ENCODE assay signal across 24 cellular contexts in genomic region chrX:44017726-44018125, GRCh38. TPM values are rescaled to one million over a fixed set of nuclear protein-coding genes. Genes with fewer than 3 reads are reported as not detected.
DNase-seq lines count a peak whose midpoint lies in the region; FAIRE-seq and TF ChIP-seq lines count a peak whose summit lies in the region.
"Had no signal": no experiment of that assay in that cellular context is flagged by ENCODE, and none has a peak within 500 bp of the region (broad histone marks: within the 10 kb centered on the region; RNA-seq: fewer than 3 reads in every experiment).

No MANE protein-coding gene starts in this region.

- TF ChIP-seq CTCF in hepatocyte (IDR thresholded peaks at IDR 0.05; ENCODE audit: poor library complexity) = no peak

- no peak overlapping the region for H3K4me2 ChIP-seq in hepatocyte
- H3K4me2 ChIP-seq: GM23338 had no signal

- H3K79me2 ChIP-seq in hepatocyte = no peaks in the 10 kb centered on the region

- no peaks in the 10 kb centered on the region for H3K4me1 ChIP-seq in hepatocyte (ENCODE audit: insufficient read depth)
- H3K4me1 ChIP-seq: BE2C, HAP-1 had no signal

- H3K9me3 ChIP-seq in hepatocyte (ENCODE audit: low read depth) = no peaks in the 10 kb centered on the region
- H3K9me3 ChIP-seq: BE2C, HAP-1 had no signal

- no peaks in the 10 kb centered on the region for H3K36me3 ChIP-seq in hepatocyte (replicated peaks; ENCODE audit: insufficient read depth, low read depth)
- H3K36me3 ChIP-seq: BE2C, HAP-1 had no signal

- DNase-seq in COLO829 (ENCODE audit: low spot score) = peak; percentile 3
- DNase-seq in RPMI7951 (ENCODE audit: low read depth) = peak; percentile 32
- peak; percentile 15 for DNase-seq in hepatocyte (ENCODE audit: low spot score)
- peak; percentile 6 for DNase-seq in urothelium cell line (ENCODE audit: low spot score)
- DNase-seq in superior temporal gyrus (ENCODE audit: extremely low spot score) = no peak
- no peak for DNase-seq in NCI-H446 treated with DMSO at 0.1 percent for 48 hours (lab: John Stamatoyannopoulos, UW)
- DNase-seq in globus pallidus (ENCODE audit: low spot score) = no peak
- DNase-seq: BE2C; CD4-positive, CD25-positive, alpha-beta regulatory T cell; IMR-90; KG1; MM.1S; NCI-H1048; NCI-H1417 treated with DMSO at 0.1 percent for 48 hours; NCI-H1694 treated with DMSO at 0.1 percent for 48 hours; NCI-H2081; NCI-H226; NCI-H774; T-cell had no signal

- no peaks in the 10 kb centered on the region for H4K20me1 ChIP-seq in hepatocyte (ENCODE audit: insufficient read depth, poor library complexity, severe bottlenecking)

- no peak overlapping the region for H2AFZ ChIP-seq in hepatocyte
- H2AFZ ChIP-seq: GM23338 had no signal

- no peak overlapping the region for H3K4me3 ChIP-seq in hepatocyte
- H3K4me3 ChIP-seq: GM23338, HAP-1 had no signal

- FAIRE-seq in urothelium cell line (lab: Jason Lieb, UNC) = no peak
- FAIRE-seq: D721Med, G401.6, RCC 7860 had no signal

- 48% methylated on average over 3 of the region's 3 CpGs for WGBS in hepatocyte (ENCODE audit: low lambda C conversion rate, missing lambda C conversion rate)

- peak overlapping the region; percentile 24 for H3K27ac ChIP-seq in hepatocyte

- no peaks in the 10 kb centered on the region for H3K27me3 ChIP-seq in hepatocyte
- H3K27me3 ChIP-seq: BE2C had no signal

- no peaks in the 10 kb centered on the region for H3K9me2 ChIP-seq in hepatocyte (replicated peaks; ENCODE audit: insufficient read depth)

RNA-seq across cellular contexts. Expression of gene NDP, which starts 44.5 kb away (rescaled TPM):
- 2.4 and 4.8 TPM in 2 replicates for total RNA-seq in RPMI7951 (2014; rRNA removed; shearing (Covaris generic))
- total RNA-seq in hepatocyte = 16.1 and 16.3 TPM in 2 replicates
- polyA plus RNA-seq in hepatocyte = 12.2 and 12.5 TPM in 2 replicates
- total RNA-seq: CD4-positive, CD25-positive, alpha-beta regulatory T cell; T-cell had no signal
- polyA plus RNA-seq: CD4-positive, CD25-positive, alpha-beta regulatory T cell; GM23338 had no signal

Comparison
In these comparisons a context has a peak if more than half of its experiments do, and no peak if none do; other contexts are left out.
1. DNase-seq: peak in COLO829 (single experiment), RPMI7951 (single experiment), hepatocyte (single experiment) and urothelium cell line (single experiment); none in superior temporal gyrus (single experiment), NCI-H446 treated with DMSO at 0.1 percent for 48 hours (single experiment) and globus pallidus (single experiment).